31 cellular contexts compared by ENCODE assay signal in the genomic region with DNA sequence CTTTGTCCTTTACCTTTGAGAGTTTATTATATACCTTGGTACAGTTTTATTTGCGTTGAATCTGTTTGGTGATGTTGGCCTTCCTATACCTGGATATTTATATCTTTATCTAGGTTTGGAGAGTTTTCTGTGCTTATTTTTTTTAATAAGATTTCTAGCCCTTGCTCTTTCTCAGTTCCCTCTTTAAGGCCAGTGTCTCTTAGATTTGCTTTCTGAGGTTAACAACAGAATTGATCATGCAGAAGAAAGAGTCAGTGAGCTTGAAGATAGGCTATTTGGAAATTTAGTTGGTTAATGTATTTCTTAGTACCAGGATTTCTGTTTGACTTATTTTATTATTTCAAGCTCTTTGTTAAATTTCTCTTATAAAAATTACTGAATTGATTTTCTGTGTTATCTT. TPM values are rescaled to one million over a fixed set of nuclear protein-coding genes. Genes with fewer than 3 reads are reported as not detected.
"Had no signal": no experiment of that assay in that cellular context is flagged by ENCODE, and none has a peak within 500 bp of the region (broad histone marks: within the 10 kb centered on the region; RNA-seq: fewer than 3 reads in every experiment).

No MANE protein-coding gene starts in this region.

- H3K9me3 Mint-ChIP-seq: activated CD4-positive, alpha-beta memory T cell treated with anti-CD3 and anti-CD28 coated beads for 36 hours; activated CD4-positive, alpha-beta T cell treated with anti-CD3 and anti-CD28 coated beads, Interleukin-2, amount 10 ng/mL, durations not matched to agents 24 days and 14 days; activated naive CD4-positive, alpha-beta T cell treated with anti-CD3 and anti-CD28 coated beads, Interleukin-2, amount 10 ng/mL, durations not matched to agents 7 days and 5 days; activated T-helper 1 cell treated with anti-CD3 and anti-CD28 coated beads, Interleukin-12 subunit alpha, Interleukin-12 subunit beta, Interleukin-2, Interleukin-4 antibody, amounts not matched to agents 30 ng/mL and 10 ng/mL and 1 ng/mL, durations not matched to agents 14 hours and 24 hours and 36 hours; activated T-helper 2 cell treated with anti-CD3 and anti-CD28 coated beads, Interferon-gamma antibody, Interleukin-2, Interleukin-4, amounts not matched to agents 10 μg/mL and 5 μg/mL and 100 μg/mL, durations not matched to agents 14 hours and 24 hours and 36 hours; effector memory CD8-positive, alpha-beta T cell had no signal

- H3K27ac ChIP-seq: body of pancreas, esophagus muscularis mucosa, foreskin keratinocyte, gastrocnemius medialis, heart left ventricle had no signal

- H3K4me1 ChIP-seq: body of pancreas, esophagus muscularis mucosa, foreskin keratinocyte, gastrocnemius medialis, heart left ventricle had no signal

- H3K27me3 ChIP-seq: body of pancreas, esophagus muscularis mucosa, foreskin keratinocyte, gastrocnemius medialis had no signal

- H3K4me3 ChIP-seq: body of pancreas, esophagus muscularis mucosa, gastrocnemius medialis, heart left ventricle had no signal

- DNase-seq: activated CD4-positive, alpha-beta memory T cell treated with anti-CD3 and anti-CD28 coated beads for 36 hours; activated CD4-positive, alpha-beta T cell treated with anti-CD3 and anti-CD28 coated beads for 36 hours; activated CD4-positive, alpha-beta T cell treated with anti-CD3 and anti-CD28 coated beads, Interleukin-2, amount 10 ng/mL, durations not matched to agents 24 days and 14 days; activated CD4-positive, CD25-positive, alpha-beta regulatory T cell; activated CD4-positive, CD25-positive, alpha-beta regulatory T cell treated with anti-CD3 and anti-CD28 coated beads, Interleukin-2, amount 50 U/mL, for 72 hours; activated CD8-positive, alpha-beta memory T cell treated with anti-CD3 and anti-CD28 coated beads, Interleukin-2, amount 10 ng/mL, durations not matched to agents 7 days and 5 days; activated CD8-positive, alpha-beta memory T cell treated with anti-CD3 and anti-CD28 coated beads, Interleukin-2, amount 50 U/mL, for 4 hours; activated CD8-positive, alpha-beta T cell treated with anti-CD3 and anti-CD28 coated beads, Interleukin-2, amount 10 ng/mL, durations not matched to agents 7 days and 5 days; activated effector memory CD4-positive, alpha-beta T cell treated with anti-CD3 and anti-CD28 coated beads, Interleukin-2, amount 50 U/mL, for 16 hours; activated naive CD4-positive, alpha-beta T cell; activated naive CD4-positive, alpha-beta T cell treated with anti-CD3 and anti-CD28 coated beads, Interleukin-2, amount 10 ng/mL, durations not matched to agents 7 days and 5 days; activated T-cell treated with anti-CD3 and anti-CD28 coated beads, Interleukin-2, amount 50 U/mL, for 1 hour; activated T-cell treated with anti-CD3 and anti-CD28 coated beads, Interleukin-2, amount 50 U/mL, for 48 hours; amniotic stem cell; anterior cingulate cortex; body of pancreas; caudate nucleus; cortex of kidney; dermis blood vessel endothelial cell; effector CD4-positive, alpha-beta T cell; effector memory CD8-positive, alpha-beta T cell; erythroblast; foreskin keratinocyte; gastrocnemius medialis; glutamatergic neuron; heart left ventricle; T-helper 2 cell had no signal

- ATAC-seq: activated CD4-positive, alpha-beta T cell treated with anti-CD3 and anti-CD28 coated beads for 36 hours; activated CD8-positive, alpha-beta memory T cell treated with anti-CD3 and anti-CD28 coated beads, Interleukin-2, amount 10 ng/mL, durations not matched to agents 7 days and 5 days; activated CD8-positive, alpha-beta T cell treated with anti-CD3 and anti-CD28 coated beads, Interleukin-2, amount 10 ng/mL, durations not matched to agents 7 days and 5 days; body of pancreas; effector memory CD8-positive, alpha-beta T cell; foreskin keratinocyte; gastrocnemius medialis; heart left ventricle had no signal

- H3K4me3 Mint-ChIP-seq: activated CD4-positive, alpha-beta memory T cell treated with anti-CD3 and anti-CD28 coated beads for 36 hours; activated CD4-positive, alpha-beta T cell treated with anti-CD3 and anti-CD28 coated beads for 36 hours; activated CD4-positive, alpha-beta T cell treated with anti-CD3 and anti-CD28 coated beads, Interleukin-2, amount 10 ng/mL, durations not matched to agents 24 days and 14 days; activated CD8-positive, alpha-beta memory T cell treated with anti-CD3 and anti-CD28 coated beads, Interleukin-2, amount 10 ng/mL, durations not matched to agents 7 days and 5 days; activated CD8-positive, alpha-beta T cell treated with anti-CD3 and anti-CD28 coated beads, Interleukin-2, amount 10 ng/mL, durations not matched to agents 7 days and 5 days; activated naive CD4-positive, alpha-beta T cell treated with anti-CD3 and anti-CD28 coated beads, Interleukin-2, amount 10 ng/mL, durations not matched to agents 7 days and 5 days; activated naive CD8-positive, alpha-beta T cell; activated T-helper 1 cell treated with anti-CD3 and anti-CD28 coated beads, Interleukin-12 subunit alpha, Interleukin-12 subunit beta, Interleukin-2, Interleukin-4 antibody, amounts not matched to agents 30 ng/mL and 10 ng/mL and 1 ng/mL, durations not matched to agents 14 hours and 24 hours and 36 hours; effector memory CD8-positive, alpha-beta T cell had no signal

- H3K4me1 Mint-ChIP-seq: activated CD4-positive, alpha-beta T cell treated with anti-CD3 and anti-CD28 coated beads for 36 hours; activated CD4-positive, alpha-beta T cell treated with anti-CD3 and anti-CD28 coated beads, Interleukin-2, amount 10 ng/mL, durations not matched to agents 24 days and 14 days; activated CD8-positive, alpha-beta memory T cell treated with anti-CD3 and anti-CD28 coated beads, Interleukin-2, amount 10 ng/mL, durations not matched to agents 7 days and 5 days; activated naive CD4-positive, alpha-beta T cell treated with anti-CD3 and anti-CD28 coated beads, Interleukin-2, amount 10 ng/mL, durations not matched to agents 7 days and 5 days had no signal

- H3K27me3 Mint-ChIP-seq: activated CD4-positive, alpha-beta memory T cell treated with anti-CD3 and anti-CD28 coated beads for 36 hours; activated CD4-positive, alpha-beta T cell treated with anti-CD3 and anti-CD28 coated beads, Interleukin-2, amount 10 ng/mL, durations not matched to agents 24 days and 14 days; activated CD8-positive, alpha-beta memory T cell treated with anti-CD3 and anti-CD28 coated beads, Interleukin-2, amount 10 ng/mL, durations not matched to agents 7 days and 5 days; activated naive CD4-positive, alpha-beta T cell treated with anti-CD3 and anti-CD28 coated beads, Interleukin-2, amount 10 ng/mL, durations not matched to agents 7 days and 5 days; activated naive CD8-positive, alpha-beta T cell; effector memory CD8-positive, alpha-beta T cell had no signal

- H3K36me3 Mint-ChIP-seq: activated CD4-positive, alpha-beta memory T cell treated with anti-CD3 and anti-CD28 coated beads for 36 hours; activated CD8-positive, alpha-beta memory T cell treated with anti-CD3 and anti-CD28 coated beads, Interleukin-2, amount 10 ng/mL, durations not matched to agents 7 days and 5 days; activated naive CD4-positive, alpha-beta T cell treated with anti-CD3 and anti-CD28 coated beads, Interleukin-2, amount 10 ng/mL, durations not matched to agents 7 days and 5 days; activated naive CD8-positive, alpha-beta T cell had no signal

- H3K9me3 ChIP-seq: body of pancreas, esophagus muscularis mucosa, gastrocnemius medialis, heart left ventricle had no signal

- H3K27ac Mint-ChIP-seq: activated CD4-positive, alpha-beta memory T cell treated with anti-CD3 and anti-CD28 coated beads for 36 hours; activated CD4-positive, alpha-beta T cell treated with anti-CD3 and anti-CD28 coated beads for 36 hours; activated CD4-positive, alpha-beta T cell treated with anti-CD3 and anti-CD28 coated beads, Interleukin-2, amount 10 ng/mL, durations not matched to agents 24 days and 14 days; activated CD8-positive, alpha-beta memory T cell treated with anti-CD3 and anti-CD28 coated beads, Interleukin-2, amount 10 ng/mL, durations not matched to agents 7 days and 5 days; activated CD8-positive, alpha-beta T cell treated with anti-CD3 and anti-CD28 coated beads, Interleukin-2, amount 10 ng/mL, durations not matched to agents 7 days and 5 days; activated naive CD4-positive, alpha-beta T cell treated with anti-CD3 and anti-CD28 coated beads, Interleukin-2, amount 10 ng/mL, durations not matched to agents 7 days and 5 days; activated naive CD8-positive, alpha-beta T cell; activated T-helper 1 cell treated with anti-CD3 and anti-CD28 coated beads, Interleukin-12 subunit alpha, Interleukin-12 subunit beta, Interleukin-2, Interleukin-4 antibody, amounts not matched to agents 30 ng/mL and 10 ng/mL and 1 ng/mL, durations not matched to agents 14 hours and 24 hours and 36 hours; activated T-helper 2 cell treated with anti-CD3 and anti-CD28 coated beads, Interferon-gamma antibody, Interleukin-2, Interleukin-4, amounts not matched to agents 10 μg/mL and 5 μg/mL and 100 μg/mL, durations not matched to agents 14 hours and 24 hours and 36 hours; effector memory CD8-positive, alpha-beta T cell had no signal

- H3K36me3 ChIP-seq: esophagus muscularis mucosa, gastrocnemius medialis, heart left ventricle had no signal

RNA-seq across cellular contexts. Expression of a gene that starts 12.7 kb away (rescaled TPM):
- total RNA-seq: activated CD4-positive, alpha-beta memory T cell treated with anti-CD3 and anti-CD28 coated beads for 36 hours; activated CD4-positive, alpha-beta T cell treated with anti-CD3 and anti-CD28 coated beads for 36 hours; body of pancreas; dermis blood vessel endothelial cell; foreskin keratinocyte; gastrocnemius medialis; heart left ventricle had no signal
- polyA plus RNA-seq: foreskin keratinocyte had no signal
